In the genomic region with DNA sequence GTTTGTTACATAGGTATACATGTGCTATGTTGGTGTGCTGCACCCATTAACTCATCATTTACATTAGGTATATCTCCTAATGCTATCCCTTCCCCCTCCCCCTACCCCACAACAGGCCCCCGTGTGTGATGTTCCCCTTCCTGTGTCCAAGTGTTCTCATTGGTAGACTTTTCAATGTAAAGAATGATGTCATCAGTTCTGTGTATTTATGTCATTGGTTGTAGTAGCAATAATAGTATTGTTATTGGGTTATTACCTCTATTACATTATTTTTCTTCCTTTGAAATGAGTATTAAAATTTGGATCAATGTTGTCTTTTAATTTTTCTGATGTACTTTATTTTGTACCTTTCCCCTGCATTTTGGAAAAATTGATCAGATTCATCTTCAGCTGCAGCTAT, we compare ENCODE assay signal across 1 cellular context.
TF ChIP-seq lines count a peak whose summit lies in the region.

No MANE protein-coding gene starts in this region.

TF ChIP-seq in HEK293, 187 proteins besides CTCF, POLR2A, EP300 and RAD21:
- TF ChIP-seq, protein P1, sequence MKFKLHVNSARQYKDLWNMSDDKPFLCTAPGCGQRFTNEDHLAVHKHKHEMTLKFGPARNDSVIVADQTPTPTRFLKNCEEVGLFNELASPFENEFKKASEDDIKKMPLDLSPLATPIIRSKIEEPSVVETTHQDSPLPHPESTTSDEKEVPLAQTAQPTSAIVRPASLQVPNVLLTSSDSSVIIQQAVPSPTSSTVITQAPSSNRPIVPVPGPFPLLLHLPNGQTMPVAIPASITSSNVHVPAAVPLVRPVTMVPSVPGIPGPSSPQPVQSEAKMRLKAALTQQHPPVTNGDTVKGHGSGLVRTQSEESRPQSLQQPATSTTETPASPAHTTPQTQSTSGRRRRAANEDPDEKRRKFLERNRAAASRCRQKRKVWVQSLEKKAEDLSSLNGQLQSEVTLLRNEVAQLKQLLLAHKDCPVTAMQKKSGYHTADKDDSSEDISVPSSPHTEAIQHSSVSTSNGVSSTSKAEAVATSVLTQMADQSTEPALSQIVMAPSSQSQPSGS (tag by site-specific recombination; IDR thresholded peaks at IDR 0.05; ENCODE audit: low read depth), result peak; percentile 59
TF ChIP-seq in HEK293: peak in this region for 1; not testable (repeated sequence) for 186.
